ENCODE assay signal across 8 cellular contexts in genomic region chr20:58388882-58389323, GRCh38. TPM values are rescaled to one million over a fixed set of nuclear protein-coding genes. Genes with fewer than 3 reads are reported as not detected.
DNase-seq lines count a peak whose midpoint lies in the region; ATAC-seq and TF ChIP-seq lines count a peak whose summit lies in the region.

Gene VAPB, plus strand, starts transcription at chr20:58389229. Its CDS starts 231 bp downstream, at chr20:58389460.

- peak; percentile 79 for TF ChIP-seq POLR2A in GM19099 (IDR thresholded peaks at IDR 0.05; ENCODE audit: extremely low read depth, insufficient read length, low read depth)

- TF ChIP-seq CTCF in kidney epithelial cell (IDR thresholded peaks at IDR 0.05; ENCODE audit: insufficient read depth, low read length, poor library complexity, severe bottlenecking) = no peak

- H3K27me3 ChIP-seq in kidney epithelial cell (ENCODE audit: control insufficient read depth, insufficient read depth, low read length) = no peaks in the 10 kb centered on the region

- DNase-seq in AML-193 (lab: John Stamatoyannopoulos, UW) (peak; percentile 86 to 87), NCI-H446 treated with DMSO at 0.1 percent for 48 hours (lab: John Stamatoyannopoulos, UW) (peak; percentile 85), cerebellar nuclear complex (lab: John Stamatoyannopoulos, UW) (peak; percentile 47 to 72), kidney epithelial cell (ENCODE audit: low read depth) (peak; percentile 75)
- peak; percentile 98 for DNase-seq in activated CD4-positive, alpha-beta T cell treated with anti-CD3 and anti-CD28 coated beads for 1 hour
- DNase-seq in stimulated activated CD4-positive, alpha-beta T cell treated with anti-CD3 and anti-CD28 coated beads, Interleukin-15, amount 100 ng/mL, for 24 hours = peak; percentile 96

- peak within 1 kb of the TSS; percentile 96 for H3K4me3 ChIP-seq in kidney epithelial cell (ENCODE audit: low read depth, low read length)

- ATAC-seq in HG03378 (IDR thresholded peaks at IDR 0.05; ENCODE audit: unreplicated experiment) = peak; percentile 83

- H3K36me3 ChIP-seq in kidney epithelial cell (ENCODE audit: control insufficient read depth, insufficient read depth, low read length) = no peaks in the 10 kb centered on the region

RNA-seq across cellular contexts. Expression of gene VAPB, which starts in this region (rescaled TPM):
- 23.1 and 24.1 TPM in 2 replicates for total RNA-seq in kidney epithelial cell

Comparison
In these comparisons a context has a peak if more than half of its experiments do, and no peak if none do; other contexts are left out.
1. Peak in every context shown above with its lines: DNase-seq, ATAC-seq and H3K4me3 ChIP-seq.